Comparison of ENCODE assay signal across 8 cellular contexts in genomic region chr14:88551936-88552565, GRCh38. TPM values are rescaled to one million over a fixed set of nuclear protein-coding genes. Genes with fewer than 3 reads are reported as not detected.
DNase-seq lines count a peak whose midpoint lies in the region; ATAC-seq, FAIRE-seq and TF ChIP-seq lines count a peak whose summit lies in the region.

No MANE protein-coding gene starts in this region.

- intact Hi-C loops in activated T-helper 1 cell treated with anti-CD3 and anti-CD28 coated beads, Interleukin-12 subunit alpha, Interleukin-12 subunit beta, Interleukin-2, Interleukin-4 antibody, amounts not matched to agents 30 ng/mL and 10 ng/mL and 1 ng/mL, durations not matched to agents 14 hours and 24 hours and 36 hours (cut with micrococcal nuclease): loop anchor here (1.0 kb wide), 1 partner anchor 60 kb away; no protein-coding TSS in a partner anchor
- intact Hi-C loops in heart left ventricle (cut with DNase I): loop anchor here in 5 of 10 donors (2.0 to 10.0 kb wide), 4 partner anchors 59 to 607 kb away; partner anchors contain the start of genes SPATA7 (in 2 of the 5) and GALC (in 1 of the 5)
- intact Hi-C loops in pancreas (cut with DNase I): loop anchor here in 1 of 3 donors (10.0 kb wide), 2 partner anchors 57 to 357 kb away; no protein-coding TSS in a partner anchor

- peak overlapping the region; percentile 85 for H3K9ac ChIP-seq in GM23248

- no peaks in the 10 kb centered on the region for H3K9me2 ChIP-seq in GM23248 (ENCODE audit: insufficient read depth)

- H3F3A ChIP-seq in GM23248 (ENCODE audit: insufficient read depth): peaks cover 19% of the 10 kb centered on the region

- H3K4me3 Mint-ChIP-seq in activated T-helper 1 cell treated with anti-CD3 and anti-CD28 coated beads, Interleukin-12 subunit alpha, Interleukin-12 subunit beta, Interleukin-2, Interleukin-4 antibody, amounts not matched to agents 30 ng/mL and 10 ng/mL and 1 ng/mL, durations not matched to agents 14 hours and 24 hours and 36 hours: peak overlapping the region; percentile 77

- H3K4me1 ChIP-seq in GM23248 (ENCODE audit: insufficient read depth): peaks cover 35% of the 10 kb centered on the region
- peaks cover 11 to 73% (median 48%) of the 10 kb centered on the region in 12 donors for H3K4me1 ChIP-seq in heart left ventricle
- peaks cover 8 to 33% (median 16%) of the 10 kb centered on the region in 3 donors for H3K4me1 ChIP-seq in pancreas

- peaks cover 71% of the 10 kb centered on the region for H3K79me2 ChIP-seq in GM23248 (ENCODE audit: insufficient read depth)

- peak overlapping the region; percentile 99 for H3K4me2 ChIP-seq in GM23248 (ENCODE audit: unreplicated experiment)

- no peak overlapping the region for H3K27ac Mint-ChIP-seq in activated T-helper 1 cell treated with anti-CD3 and anti-CD28 coated beads, Interleukin-12 subunit alpha, Interleukin-12 subunit beta, Interleukin-2, Interleukin-4 antibody, amounts not matched to agents 30 ng/mL and 10 ng/mL and 1 ng/mL, durations not matched to agents 14 hours and 24 hours and 36 hours

- FAIRE-seq in pancreas (lab: Jason Lieb, UNC) (no peak), GM19239 (lab: Jason Lieb, UNC) (no peak)

- ATAC-seq in heart left ventricle (peak; percentile 8 to 36 (median 24)), pancreas (peak; percentile 2 to 36 (median 24)), GM21367 (IDR thresholded peaks at IDR 0.05; ENCODE audit: unreplicated experiment) (no peak)

- peak overlapping the region; percentile 99 for H3K4me3 ChIP-seq in GM23248
- peak overlapping the region; percentile 38 to 91 (median 74) for H3K4me3 ChIP-seq in heart left ventricle
- peak overlapping the region; percentile 44 to 72 (median 51) for H3K4me3 ChIP-seq in pancreas

- 0 out of 2 replicates have a peak, but pooled peaks cover 11% of the 10 kb centered on the region for H3K36me3 ChIP-seq in GM23248 (ENCODE audit: low read depth)
- peaks cover 0 to 35% (median 16%) of the 10 kb centered on the region in 9 donors for H3K36me3 ChIP-seq in heart left ventricle
- H3K36me3 ChIP-seq in pancreas: peaks cover 0 to 13% (median 0%) of the 10 kb centered on the region in 3 donors

- H3K9me3 ChIP-seq in GM23248 (ENCODE audit: low read depth) (no peaks in the 10 kb centered on the region), heart left ventricle (no peaks in the 10 kb centered on the region), pancreas (no peaks in the 10 kb centered on the region)

- no peak for TF ChIP-seq POLR2A in heart left ventricle (IDR thresholded peaks at IDR 0.05)

- peak overlapping the region; percentile 90 for H2AFZ ChIP-seq in GM23248

- DNase-seq in GM23248 (peak; percentile 60), heart left ventricle (peak in 2 of 5 donors; percentile 38 to 42), pancreas (peak in 4 of 6 donors; percentile 18 to 67 (median 46)), GM19239 (ENCODE audit: insufficient read length, low spot score) (no peak), germinal center (ENCODE audit: low spot score) (no peak), NCI-H128 (lab: John Stamatoyannopoulos, UW; ENCODE audit: unreplicated experiment) (no peak)
- no peak for DNase-seq in activated T-helper 1 cell treated with anti-CD3 and anti-CD28 coated beads, Interleukin-12 subunit alpha, Interleukin-12 subunit beta, Interleukin-2, Interleukin-4 antibody, amounts not matched to agents 30 ng/mL and 10 ng/mL and 1 ng/mL, durations not matched to agents 14 hours and 24 hours and 36 hours (ENCODE audit: low spot score)

- WGBS in GM23248 (ENCODE audit: low coverage in 1 of 2, low lambda C conversion rate in 2 of 2, missing lambda C conversion rate in 2 of 2), 2 experiments: 1 to 2% methylated on average over 27 of the region's 27 CpGs
- WGBS in heart left ventricle, 4 donors: 1 to 3% (median 2%) methylated on average over 23 to 27 of the region's 27 CpGs
- 2 to 3% methylated on average over 27 of the region's 27 CpGs for WGBS in pancreas, 2 donors

- no peak for TF ChIP-seq CTCF in heart left ventricle (IDR thresholded peaks at IDR 0.05)
- TF ChIP-seq CTCF in pancreas (IDR thresholded peaks at IDR 0.05): no peak

- H3K27me3 ChIP-seq in GM23248 (replicated peaks; ENCODE audit: insufficient read depth): no peaks in the 10 kb centered on the region
- peaks cover 0 to 60% (median 0%) of the 10 kb centered on the region in 9 donors for H3K27me3 ChIP-seq in heart left ventricle
- no peaks in the 10 kb centered on the region for H3K27me3 ChIP-seq in pancreas

- peaks cover 2% of the 10 kb centered on the region for H3K36me3 Mint-ChIP-seq in activated T-helper 1 cell treated with anti-CD3 and anti-CD28 coated beads, Interleukin-12 subunit alpha, Interleukin-12 subunit beta, Interleukin-2, Interleukin-4 antibody, amounts not matched to agents 30 ng/mL and 10 ng/mL and 1 ng/mL, durations not matched to agents 14 hours and 24 hours and 36 hours (ENCODE audit: low read depth)

- in situ Hi-C loops in GM23248 (cut with MboI): loop anchor here (25.0 kb wide), 1 partner anchor 540 kb away; the partner anchor contains the start of gene GPR65

- H4K20me1 ChIP-seq in GM23248 (ENCODE audit: insufficient read depth): no peaks in the 10 kb centered on the region

- peaks cover 46% of the 10 kb centered on the region for H3K27me3 Mint-ChIP-seq in activated T-helper 1 cell treated with anti-CD3 and anti-CD28 coated beads, Interleukin-12 subunit alpha, Interleukin-12 subunit beta, Interleukin-2, Interleukin-4 antibody, amounts not matched to agents 30 ng/mL and 10 ng/mL and 1 ng/mL, durations not matched to agents 14 hours and 24 hours and 36 hours (ENCODE audit: insufficient read depth)

- H3K4me1 Mint-ChIP-seq in activated T-helper 1 cell treated with anti-CD3 and anti-CD28 coated beads, Interleukin-12 subunit alpha, Interleukin-12 subunit beta, Interleukin-2, Interleukin-4 antibody, amounts not matched to agents 30 ng/mL and 10 ng/mL and 1 ng/mL, durations not matched to agents 14 hours and 24 hours and 36 hours (ENCODE audit: low read depth): peaks cover 18% of the 10 kb centered on the region

- H3K27ac ChIP-seq in GM23248: peak overlapping the region; percentile 49
- peak overlapping the region in 11 of 12 donors; percentile 54 to 85 (median 77) for H3K27ac ChIP-seq in heart left ventricle
- peak overlapping the region in 3 of 4 donors; percentile 11 to 71 (median 56) for H3K27ac ChIP-seq in pancreas

- no peaks in the 10 kb centered on the region for H3K9me3 Mint-ChIP-seq in activated T-helper 1 cell treated with anti-CD3 and anti-CD28 coated beads, Interleukin-12 subunit alpha, Interleukin-12 subunit beta, Interleukin-2, Interleukin-4 antibody, amounts not matched to agents 30 ng/mL and 10 ng/mL and 1 ng/mL, durations not matched to agents 14 hours and 24 hours and 36 hours

RNA-seq across cellular contexts. Expression of gene PTPN21, which starts 2.8 kb away (rescaled TPM):
- total RNA-seq in GM23248 (2014; rRNA removed; shearing (Covaris generic)): 13.3 and 21.2 TPM in 2 replicates
- polyA plus RNA-seq in GM23248 (2016; fragmentation: Nextera tagmentation; extraction: Ambion mirVana) (5.7 and 7.8 TPM in 2 replicates), heart left ventricle (10 to 100 TPM in 1 of 2 donors, 1 to 10 TPM in 1; 9.4 to 12.2 TPM), pancreas (1 to 10 TPM; 5.0 to 7.2 TPM)
- 0.07 and 0.31 TPM in 2 replicates for total RNA-seq in activated T-helper 1 cell treated with anti-CD3 and anti-CD28 coated beads, Interleukin-12 subunit alpha, Interleukin-12 subunit beta, Interleukin-2, Interleukin-4 antibody, amounts not matched to agents 30 ng/mL and 10 ng/mL and 1 ng/mL, durations not matched to agents 14 hours and 24 hours and 36 hours
- total RNA-seq in heart left ventricle (10 to 100 TPM; 21.1 to 68.3 (median 34.2) TPM), pancreas (10 to 100 TPM; 10.1 to 13.6 (median 11.0) TPM)

RNA-seq across cellular contexts. Expression of gene ZC3H14, which starts 10.8 kb away (rescaled TPM):
- total RNA-seq in GM23248 (2014; rRNA removed; shearing (Covaris generic)): 70.0 and 70.1 TPM in 2 replicates
- polyA plus RNA-seq in GM23248 (2016; fragmentation: Nextera tagmentation; extraction: Ambion mirVana) (65.6 and 67.9 TPM in 2 replicates), heart left ventricle (10 to 100 TPM; 27.6 to 38.3 TPM), pancreas (10 to 100 TPM; 16.2 to 27.6 TPM)
- 61.0 and 65.5 TPM in 2 replicates for total RNA-seq in activated T-helper 1 cell treated with anti-CD3 and anti-CD28 coated beads, Interleukin-12 subunit alpha, Interleukin-12 subunit beta, Interleukin-2, Interleukin-4 antibody, amounts not matched to agents 30 ng/mL and 10 ng/mL and 1 ng/mL, durations not matched to agents 14 hours and 24 hours and 36 hours
- total RNA-seq in heart left ventricle (10 to 100 TPM; 36.8 to 62.7 (median 44.7) TPM), pancreas (10 to 100 TPM; 25.5 to 37.1 (median 29.8) TPM)

Comparison
In these comparisons a context has a peak if more than half of its experiments do, and no peak if none do; other contexts are left out.
1. DNase-seq: peak in GM23248 (single experiment) and pancreas (4 of 6); none in activated T-helper 1 cell treated with anti-CD3 and anti-CD28 coated beads, Interleukin-12 subunit alpha, Interleukin-12 subunit beta, Interleukin-2, Interleukin-4 antibody, amounts not matched to agents 30 ng/mL and 10 ng/mL and 1 ng/mL, durations not matched to agents 14 hours and 24 hours and 36 hours (single experiment), GM19239 (single experiment), germinal center (single experiment) and NCI-H128 (single experiment).
2. Peak in every context shown above with its lines, with median percentiles within 50 percentile points of each other: H3K27ac ChIP-seq and H3K4me3 ChIP-seq.